29 cellular contexts compared by ENCODE assay signal in the genomic region with DNA sequence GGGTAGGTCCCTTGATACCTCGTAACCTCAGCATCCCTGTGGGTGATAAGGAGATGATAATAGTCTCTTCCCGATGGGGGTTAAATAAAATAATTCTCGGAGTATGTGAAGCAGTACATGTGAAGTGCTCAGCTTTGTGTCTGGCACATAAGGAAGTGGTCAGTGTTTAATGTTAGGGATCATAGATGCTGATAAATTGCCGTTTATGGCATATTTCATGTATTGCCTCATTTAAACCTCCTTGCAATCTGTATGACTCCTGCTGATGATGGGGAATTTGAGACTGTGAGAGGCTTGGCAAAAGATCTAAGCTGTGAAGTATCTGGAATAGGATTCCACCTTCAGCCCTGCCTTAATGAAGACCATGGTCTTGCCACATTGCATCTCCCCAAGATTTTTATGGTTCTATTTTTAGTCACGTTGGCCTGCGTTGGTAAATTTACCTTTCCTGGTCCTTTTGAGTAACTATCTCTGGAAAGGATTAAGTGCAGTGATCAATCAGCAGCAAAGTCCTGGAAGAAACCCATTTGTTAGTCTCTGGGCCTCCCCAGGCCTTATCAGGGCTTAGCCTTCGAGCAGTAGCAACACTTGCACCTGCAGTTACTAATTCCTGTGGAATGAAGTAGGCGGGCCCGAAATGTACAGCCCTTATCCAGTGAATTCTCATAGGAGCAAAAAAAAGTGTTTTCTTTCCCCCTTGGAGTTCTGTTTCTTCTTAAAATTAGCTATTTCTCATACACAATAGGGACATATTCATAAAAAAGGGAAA.
DNase-seq lines count a peak whose midpoint lies in the region; ATAC-seq and TF ChIP-seq lines count a peak whose summit lies in the region.
"Had no signal": no experiment of that assay in that cellular context is flagged by ENCODE, and none has a peak within 500 bp of the region (broad histone marks: within the 10 kb centered on the region; RNA-seq: fewer than 3 reads in every experiment).

No MANE protein-coding gene starts in this region.

- no CpG with 5 or more reads among the region's 9 CpGs for WGBS in mesendoderm (ENCODE audit: extremely low coverage, insufficient coverage, low lambda C conversion rate)
- WGBS in stomach, 5 donors, result 37 to 71% (median 48%) methylated on average over 9 of the region's 9 CpGs

- H3K4me2 ChIP-seq in mesendoderm (ENCODE audit: low read length), result no peak overlapping the region
- H3K4me2 ChIP-seq: GM23338 had no signal

- H2AK5ac ChIP-seq in mesendoderm (ENCODE audit: low read length), result no peak overlapping the region

- H3K4me1 Mint-ChIP-seq in activated T-cell treated with anti-CD3 and anti-CD28 coated beads, Interleukin-2, amount 50 U/mL, for 4 hours (ENCODE audit: low read depth), result no peaks in the 10 kb centered on the region
- H3K4me1 Mint-ChIP-seq: activated naive CD4-positive, alpha-beta T cell treated with anti-CD3 and anti-CD28 coated beads, Interleukin-2, amount 10 ng/mL, durations not matched to agents 7 days and 5 days; B cell; CD8-positive, alpha-beta memory T cell; stimulated activated naive B cell treated with anti-CD40 and anti-IgM and Interleukin-4, amounts not matched to agents 10 μg/mL and 1 μg/mL and 100 μg/mL, for 72 hours had no signal

- H3K27me3 ChIP-seq in mesendoderm (ENCODE audit: insufficient read depth, low read length, poor library complexity), result no peaks in the 10 kb centered on the region
- no peaks in the 10 kb centered on the region for H3K27me3 ChIP-seq in stomach
- H3K27me3 ChIP-seq: adrenal gland, brain microvascular endothelial cell, suprapubic skin had no signal

- intact Hi-C loops in stomach (cut with DNase I; ENCODE audit: low total_unique reads), result no loop called here

- no peak overlapping the region for H2BK5ac ChIP-seq in mesendoderm (ENCODE audit: low read length)

- H3K23ac ChIP-seq in mesendoderm (ENCODE audit: low read length), result no peak overlapping the region

- CTCF ChIA-PET in HEK293 (lab: Yijun Ruan, JAX), result interaction anchor here (0.7 kb wide), 1 partner anchor 122 kb away, joined by 3 read pairs; no protein-coding TSS in a partner anchor

- TF ChIP-seq POLR2A in stomach (IDR thresholded peaks at IDR 0.05), result no peak

- ATAC-seq in activated T-cell treated with anti-CD3 and anti-CD28 coated beads, Interleukin-2, amount 50 U/mL, for 4 hours, result no peak
- no peak for ATAC-seq in GM19467 (IDR thresholded peaks at IDR 0.05; ENCODE audit: unreplicated experiment)
- ATAC-seq: activated CD4-positive, CD25-positive, alpha-beta regulatory T cell treated with anti-CD3 and anti-CD28 coated beads, Interleukin-2, amount 50 U/mL, for 24 hours; GM23338; left ventricle myocardium superior; Panc1; stimulated activated naive B cell treated with anti-CD40 and anti-IgM and Interleukin-4, amounts not matched to agents 10 μg/mL and 1 μg/mL and 100 μg/mL, for 72 hours had no signal

- DNase-seq in epithelial cell of esophagus (ENCODE audit: low read depth), result peak; percentile 35
- peak; percentile 73 for DNase-seq in mesendoderm
- DNase-seq in stomach, result peak; percentile 57
- no peak for DNase-seq in activated gamma-delta T cell treated with Interleukin-2 at 50 U/mL for 16 hours
- no peak for DNase-seq in activated T-cell treated with anti-CD3 and anti-CD28 coated beads, Interleukin-2, amount 50 U/mL, for 4 hours
- DNase-seq: ACHN; activated CD4-positive, alpha-beta T cell treated with anti-CD3 and anti-CD28 coated beads, Interleukin-2, amount 50 U/mL, for 48 hours; activated CD8-positive, alpha-beta memory T cell treated with anti-CD3 and anti-CD28 coated beads, Interleukin-2, amount 50 U/mL, for 48 hours; activated naive CD4-positive, alpha-beta T cell treated with anti-CD3 and anti-CD28 coated beads, Interleukin-2, amount 10 ng/mL, durations not matched to agents 7 days and 5 days; adrenal gland; brain microvascular endothelial cell; CD8-positive, alpha-beta memory T cell; DMS153; HFFc6; left ventricle myocardium superior; naive B cell; NCI-H1436 treated with DMSO at 0.1 percent for 48 hours; SHP77 treated with DMSO at 0.1 percent for 48 hours; stimulated activated naive B cell treated with anti-CD40 and anti-IgM and Interleukin-4, amounts not matched to agents 10 μg/mL and 1 μg/mL and 100 μg/mL, for 72 hours; T-helper 2 cell had no signal

- no peaks in the 10 kb centered on the region for H3K79me1 ChIP-seq in mesendoderm (ENCODE audit: low read length)

- H3K9ac ChIP-seq in mesendoderm (ENCODE audit: low read length), result no peak overlapping the region

- no peaks in the 10 kb centered on the region for H3K36me3 ChIP-seq in HEK293 (ENCODE audit: control insufficient read depth in 2 of 2, insufficient read depth in 1 of 2, low read length in 2 of 2)
- H3K36me3 ChIP-seq in mesendoderm (ENCODE audit: control insufficient read depth, insufficient read depth, low read length), result no peaks in the 10 kb centered on the region
- no peaks in the 10 kb centered on the region for H3K36me3 ChIP-seq in stomach
- H3K36me3 ChIP-seq: adrenal gland, brain microvascular endothelial cell, suprapubic skin had no signal

- H3K9me3 ChIP-seq in HEK293 (ENCODE audit: control insufficient read depth, insufficient read depth, low read depth, low read length) (no peaks in the 10 kb centered on the region), stomach (no peaks in the 10 kb centered on the region)
- H3K9me3 ChIP-seq: adrenal gland, suprapubic skin had no signal

- no peak overlapping the region for H2BK120ac ChIP-seq in mesendoderm (ENCODE audit: low read depth, low read length)

- no peak overlapping the region for H2BK15ac ChIP-seq in mesendoderm (replicated peaks; ENCODE audit: low read depth)

- TF ChIP-seq CTCF in HEK293 (tag by site-specific recombination; IDR thresholded peaks at IDR 0.05) (no peak), epithelial cell of esophagus (IDR thresholded peaks at IDR 0.05; ENCODE audit: insufficient read depth, low read depth, low read length, missing control alignments) (no peak), stomach (IDR thresholded peaks at IDR 0.05) (no peak)

- H4K8ac ChIP-seq in mesendoderm (ENCODE audit: low read depth, low read length), result no peak overlapping the region

- no peaks in the 10 kb centered on the region for H3K79me2 ChIP-seq in mesendoderm (ENCODE audit: control insufficient read depth, insufficient read depth, low read length)

- no peak overlapping the region for H3K4me3 Mint-ChIP-seq in activated T-cell treated with anti-CD3 and anti-CD28 coated beads, Interleukin-2, amount 50 U/mL, for 4 hours
- H3K4me3 Mint-ChIP-seq: activated naive CD4-positive, alpha-beta T cell treated with anti-CD3 and anti-CD28 coated beads, Interleukin-2, amount 10 ng/mL, durations not matched to agents 7 days and 5 days; B cell; CD8-positive, alpha-beta memory T cell; GM23338; HFFc6; IgD-negative memory B cell; mesothelial cell of epicardium; naive B cell; stimulated activated naive B cell treated with anti-CD40 and anti-IgM and Interleukin-4, amounts not matched to agents 10 μg/mL and 1 μg/mL and 100 μg/mL, for 72 hours had no signal

- H3K36me3 Mint-ChIP-seq in activated T-cell treated with anti-CD3 and anti-CD28 coated beads, Interleukin-2, amount 50 U/mL, for 4 hours (ENCODE audit: insufficient read depth), result peaks cover 7% of the 10 kb centered on the region
- H3K36me3 Mint-ChIP-seq: activated naive CD4-positive, alpha-beta T cell treated with anti-CD3 and anti-CD28 coated beads, Interleukin-2, amount 10 ng/mL, durations not matched to agents 7 days and 5 days had no signal

- peaks cover 4% of the 10 kb centered on the region; the same call in 1 of the 2 replicates for H3K4me1 ChIP-seq in HEK293 (ENCODE audit: control insufficient read depth, insufficient read depth, low read length)
- peaks cover 3% of the 10 kb centered on the region for H3K4me1 ChIP-seq in mesendoderm (ENCODE audit: control insufficient read depth, low read depth, low read length)
- H3K4me1 ChIP-seq in stomach, result peaks cover 24 to 53% (median 39%) of the 10 kb centered on the region in 4 donors
- H3K4me1 ChIP-seq: adrenal gland, suprapubic skin had no signal

- no peaks in the 10 kb centered on the region for H3K27me3 Mint-ChIP-seq in activated T-cell treated with anti-CD3 and anti-CD28 coated beads, Interleukin-2, amount 50 U/mL, for 4 hours (ENCODE audit: low read depth)
- H3K27me3 Mint-ChIP-seq: activated naive CD4-positive, alpha-beta T cell treated with anti-CD3 and anti-CD28 coated beads, Interleukin-2, amount 10 ng/mL, durations not matched to agents 7 days and 5 days; B cell; CD8-positive, alpha-beta memory T cell; IgD-negative memory B cell; naive B cell; stimulated activated naive B cell treated with anti-CD40 and anti-IgM and Interleukin-4, amounts not matched to agents 10 μg/mL and 1 μg/mL and 100 μg/mL, for 72 hours had no signal

- H3K9me3 Mint-ChIP-seq in activated T-cell treated with anti-CD3 and anti-CD28 coated beads, Interleukin-2, amount 50 U/mL, for 4 hours, result no peaks in the 10 kb centered on the region
- H3K9me3 Mint-ChIP-seq: activated naive CD4-positive, alpha-beta T cell treated with anti-CD3 and anti-CD28 coated beads, Interleukin-2, amount 10 ng/mL, durations not matched to agents 7 days and 5 days; GM23338; IgD-negative memory B cell had no signal

- H3K56ac ChIP-seq in mesendoderm (ENCODE audit: low read length), result no peak overlapping the region

- H4K5ac ChIP-seq in mesendoderm (ENCODE audit: low read length), result no peak overlapping the region

- H3K4me3 ChIP-seq in HEK293 (ENCODE audit: low read depth, low read length) (no peak overlapping the region), epithelial cell of esophagus (ENCODE audit: low read length) (no peak overlapping the region), mesendoderm (ENCODE audit: low read length) (no peak overlapping the region), stomach (no peak overlapping the region)
- H3K4me3 ChIP-seq: adrenal gland, GM23338, suprapubic skin had no signal

- no peak overlapping the region for H3K4ac ChIP-seq in mesendoderm (ENCODE audit: low read depth, low read length)

- POLR2A ChIA-PET in HEK293 (lab: Yijun Ruan, JAX), result no interaction called here

- TF ChIP-seq EP300 in stomach (IDR thresholded peaks at IDR 0.05), result no peak

- no peak overlapping the region for H3K18ac ChIP-seq in mesendoderm (ENCODE audit: low read length)

- H3K27ac ChIP-seq in HEK293 (ENCODE audit: extremely low read depth, low read depth, low read length), result no peak overlapping the region
- no peak overlapping the region for H3K27ac ChIP-seq in mesendoderm (ENCODE audit: low read depth, low read length)
- peak overlapping the region; percentile 16 to 76 (median 31) for H3K27ac ChIP-seq in stomach
- H3K27ac ChIP-seq: adrenal gland, brain microvascular endothelial cell, suprapubic skin had no signal

TF ChIP-seq in HEK293, 187 proteins besides CTCF, POLR2A, EP300 and RAD21:
- TF ChIP-seq ZNF223 (tag by site-specific recombination; IDR thresholded peaks at IDR 0.05) (no peak), ZNF664 (tag by site-specific recombination; IDR thresholded peaks at IDR 0.05) (peak; percentile 63; the same call in 1 of the 2 replicates), ZIC2 (tag by site-specific recombination; IDR thresholded peaks at IDR 0.05) (peak; percentile 59), ZNF350 (tag by site-specific recombination; IDR thresholded peaks at IDR 0.05) (no peak)

Comparison
In these comparisons a context has a peak if more than half of its experiments do, and no peak if none do; other contexts are left out.
1. H3K27ac ChIP-seq: peak in stomach (5 of 5); none in HEK293 (single experiment) and mesendoderm (single experiment).
2. DNase-seq: peak in epithelial cell of esophagus (single experiment), mesendoderm (single experiment) and stomach (single experiment); none in activated gamma-delta T cell treated with Interleukin-2 at 50 U/mL for 16 hours (single experiment) and activated T-cell treated with anti-CD3 and anti-CD28 coated beads, Interleukin-2, amount 50 U/mL, for 4 hours (single experiment).